ENCODE assay signal across 15 cellular contexts in the genomic region with DNA sequence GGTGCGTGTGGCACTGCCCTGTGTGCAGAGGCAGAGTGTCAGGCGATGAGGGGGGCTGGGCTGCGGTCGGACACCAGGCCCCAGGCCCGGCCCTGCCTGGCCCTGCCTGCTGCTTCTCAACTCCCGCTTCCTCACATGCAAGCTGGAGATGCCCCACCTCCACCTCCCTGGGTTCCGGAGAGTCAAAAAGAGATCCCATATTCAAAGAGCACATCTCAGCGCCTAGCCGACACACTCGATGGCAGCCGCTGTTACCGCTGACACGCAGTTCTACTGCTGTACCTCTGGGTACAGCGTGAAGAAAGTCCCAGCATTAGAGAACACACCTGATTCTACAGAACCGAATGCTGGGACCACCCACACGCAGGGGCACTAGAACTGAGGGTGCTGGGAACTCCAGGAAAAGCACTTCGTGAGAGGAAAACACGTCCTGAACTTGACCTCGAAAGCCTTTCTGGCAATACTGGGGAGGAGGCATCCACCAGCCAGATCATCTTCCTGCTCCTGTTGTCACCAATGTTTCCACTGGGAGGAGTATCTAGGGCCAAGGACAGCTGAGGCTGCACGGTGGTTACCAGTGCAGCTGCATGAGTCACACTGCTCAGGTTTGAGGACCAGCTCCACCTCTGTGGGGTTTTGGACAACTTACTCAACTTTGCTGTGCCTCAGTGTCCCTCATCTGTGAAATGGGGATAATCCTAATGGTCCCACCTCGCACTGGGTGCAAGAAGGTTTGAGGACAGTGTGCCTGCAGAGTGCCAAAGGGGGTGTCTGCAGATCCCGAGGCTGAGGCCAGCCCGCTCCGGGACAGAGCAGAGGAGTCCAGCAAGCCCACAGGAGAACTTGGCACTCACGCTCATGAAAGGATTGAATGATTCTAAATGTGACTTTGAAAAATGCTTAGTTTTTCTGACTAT.
A peak's percentile ranks its signal among the peaks of the same experiment; 100 is the strongest.
DNase-seq lines count a peak whose midpoint lies in the region; ATAC-seq, FAIRE-seq and TF ChIP-seq lines count a peak whose summit lies in the region.
"Had no signal": no experiment of that assay in that cellular context is flagged by ENCODE, and none has a peak within 500 bp of the region (broad histone marks: within the 10 kb centered on the region; RNA-seq: fewer than 3 reads in every experiment).

No MANE protein-coding gene starts in this region.

- H2AFZ ChIP-seq in K562 (ENCODE audit: low read depth, low read length) = no peak overlapping the region

- FAIRE-seq in GM12891 (lab: Jason Lieb, UNC) (no peak), K562 (lab: Jason Lieb, UNC) (no peak)

- no peak overlapping the region for H3K9ac ChIP-seq in K562 (ENCODE audit: insufficient read depth in 1 of 2, low read depth in 2 of 2, low read length in 2 of 2)
- H3K9ac ChIP-seq: SK-N-SH had no signal

- TF ChIP-seq POLR2A in GM12891 (IDR thresholded peaks at IDR 0.05; ENCODE audit: low read depth, low read length) (no peak; the same call in 1 of the 2 replicates), K562 (conservative IDR thresholded peaks at IDR 0.05) (no peak), GM18505 (IDR thresholded peaks at IDR 0.05; ENCODE audit: borderline replicate concordance, extremely low read depth, insufficient read depth, insufficient read length) (no peak)

- H3K4me3 Mint-ChIP-seq in CD4-positive, alpha-beta T cell = peak overlapping the region; percentile 20
- no peak overlapping the region for H3K4me3 Mint-ChIP-seq in naive thymus-derived CD4-positive, alpha-beta T cell
- H3K4me3 Mint-ChIP-seq: natural killer cell treated with Interleukin-12 subunit alpha and Interleukin-12 subunit beta and Interleukin-15 and Interleukin-18, amount 100 ng/mL, for 72 hours had no signal

- peaks cover 39% of the 10 kb centered on the region; the same call in 2 of the 3 replicates for H3K36me3 ChIP-seq in K562 (ENCODE audit: control insufficient read depth, insufficient read depth, low read length)
- H3K36me3 ChIP-seq in naive thymus-derived CD4-positive, alpha-beta T cell (ENCODE audit: control insufficient read depth in 2 of 3, insufficient read depth in 3 of 3, low read length in 3 of 3) = peaks cover 51 to 99% (median 76%) of the 10 kb centered on the region in 3 experiments
- H3K36me3 ChIP-seq in left lung = peaks cover 0 to 91% of the 10 kb centered on the region in 2 donors

- H3K4me1 Mint-ChIP-seq in CD4-positive, alpha-beta T cell (ENCODE audit: low read depth) = peaks cover 10% of the 10 kb centered on the region
- H3K4me1 Mint-ChIP-seq in naive thymus-derived CD4-positive, alpha-beta T cell = peaks cover 0 to 10% (median 4%) of the 10 kb centered on the region in 7 donors

- intact Hi-C loops in CD4-positive, alpha-beta T cell (cut with DNase I, micrococcal nuclease) = no loop called here
- intact Hi-C loops in K562 (cut with micrococcal nuclease) = no loop called here
- intact Hi-C loops in naive thymus-derived CD4-positive, alpha-beta T cell (cut with micrococcal nuclease) = no loop called here
- intact Hi-C loops in left lung (cut with DNase I) = no loop called here
- intact Hi-C loops in posterior vena cava (cut with DNase I) = no loop called here

- in situ Hi-C loops in K562 (cut with MboI) = no loop called here

- H3K79me2 ChIP-seq in K562 (ENCODE audit: control insufficient read depth, insufficient read depth, low read length) = no peaks in the 10 kb centered on the region

- no peaks in the 10 kb centered on the region for H3K9me3 ChIP-seq in CD4-positive, alpha-beta T cell (ENCODE audit: control insufficient read depth, low read length)
- H3K9me3 ChIP-seq in K562 (replicated peaks; ENCODE audit: control insufficient read depth, insufficient read depth, low read depth, low read length) = no peaks in the 10 kb centered on the region
- no peaks in the 10 kb centered on the region for H3K9me3 ChIP-seq in naive thymus-derived CD4-positive, alpha-beta T cell (ENCODE audit: control insufficient read depth in 2 of 3, low read length in 3 of 3)
- no peaks in the 10 kb centered on the region for H3K9me3 ChIP-seq in left lung
- H3K9me3 ChIP-seq: breast epithelium, lower lobe of right lung, SK-N-SH had no signal

- no peak overlapping the region for H3K4me2 ChIP-seq in K562 (ENCODE audit: insufficient read depth, low read length)
- H3K4me2 ChIP-seq: SK-N-SH had no signal

- TF ChIP-seq RAD21 in K562 (CRISPR knock-in tag; conservative IDR thresholded peaks at IDR 0.05 in 1 of 2, IDR thresholded peaks at IDR 0.05 in 1 of 2) = no peak

- H3K9me1 ChIP-seq in K562 (ENCODE audit: control insufficient read depth, insufficient read depth, low read length) = no peaks in the 10 kb centered on the region

- H3K4me1 ChIP-seq in K562 (replicated peaks in 1 of 2; ENCODE audit: control insufficient read depth in 2 of 2, insufficient read depth in 2 of 2, low read length in 2 of 2) (peaks cover 0 to 11% of the 10 kb centered on the region in 2 experiments; a peak in 1 of 5 replicates), left lung (peaks cover 0 to 8% of the 10 kb centered on the region in 2 donors)
- H3K4me1 ChIP-seq in naive thymus-derived CD4-positive, alpha-beta T cell (ENCODE audit: control insufficient read depth in 2 of 2, insufficient read depth in 2 of 2, low read length in 2 of 2) = no peaks in the 10 kb centered on the region
- H3K4me1 ChIP-seq: breast epithelium, lower lobe of right lung had no signal

- 0 out of 2 replicates have a peak, but pooled peaks cover 3% of the 10 kb centered on the region for H4K20me1 ChIP-seq in K562 (replicated peaks; ENCODE audit: control insufficient read depth, insufficient read depth, low read length)

- peak in 1 of 10 experiments; percentile 32 for DNase-seq in CD4-positive, alpha-beta T cell
- DNase-seq in GM12891 (ENCODE audit: insufficient read length, low spot score) (no peak), K562 (ENCODE audit: extremely low read depth in 1 of 4, low spot score in 3 of 4) (no peak), left lung (no peak), posterior vena cava (ENCODE audit: low spot score) (no peak)
- DNase-seq in naive thymus-derived CD4-positive, alpha-beta T cell = no peak
- DNase-seq: activated gamma-delta T cell, DMS79 treated with DMSO at 0.1 percent for 48 hours, lower lobe of right lung, NCI-H187 treated with DMSO at 0.1 percent for 48 hours, NCI-H526 treated with DMSO at 0.1 percent for 48 hours, SK-N-SH had no signal

- 85% methylated on average over 20 of the region's 25 CpGs for WGBS in K562 (ENCODE audit: insufficient coverage, low coverage, missing lambda C conversion rate)

- CTCF ChIA-PET in CD4-positive, alpha-beta T cell (lab: Charles Lee) = interaction anchor here (0.6 to 1.1 kb wide), 2 partner anchors 31 to 45 kb away, joined by 3 read pairs; no protein-coding TSS in a partner anchor
- CTCF ChIA-PET in K562 (lab: Yijun Ruan, JAX; ENCODE audit: low intra/inter-chr PET ratio) = no interaction called here
- CTCF ChIA-PET in naive thymus-derived CD4-positive, alpha-beta T cell (lab: Charles Lee) = no interaction called here

- no TSS peak for BruUV-seq in K562 (replicated peaks; lab: Mats Ljungman, UMichigan)

- ATAC-seq in CD4-positive, alpha-beta T cell (ENCODE audit: poor library complexity) = no peak
- no peak for ATAC-seq in K562
- no peak for ATAC-seq in naive thymus-derived CD4-positive, alpha-beta T cell
- ATAC-seq in GM18505 (IDR thresholded peaks at IDR 0.05; ENCODE audit: unreplicated experiment) = no peak
- ATAC-seq in left lung = no peak
- ATAC-seq: lower lobe of right lung; natural killer cell treated with Interleukin-12 subunit alpha and Interleukin-12 subunit beta and Interleukin-15 and Interleukin-18, amount 100 ng/mL, for 72 hours had no signal

- TF ChIP-seq CTCF in CD4-positive, alpha-beta T cell (IDR thresholded peaks at IDR 0.05) = no peak
- TF ChIP-seq CTCF in K562 (IDR thresholded peaks at IDR 0.05 in 2 of 3, conservative IDR thresholded peaks at IDR 0.05 in 1 of 3; ENCODE audit: insufficient read depth in 2 of 3, low read depth in 1 of 3, low read length in 3 of 3) (no peak), left lung (IDR thresholded peaks at IDR 0.05) (no peak)

- POLR2A ChIA-PET in CD4-positive, alpha-beta T cell (lab: Charles Lee) = interaction anchor here (2.0 kb wide), 1 partner anchor 12 kb away, joined by 7 read pairs; no protein-coding TSS in a partner anchor
- POLR2A ChIA-PET in K562 (lab: Yijun Ruan, JAX) = interaction anchor here (2.4 kb wide), 1 partner anchor 11 kb away, joined by 11 read pairs; no protein-coding TSS in a partner anchor
- POLR2A ChIA-PET in naive thymus-derived CD4-positive, alpha-beta T cell (lab: Charles Lee) = interaction anchor here (1.2 kb wide), 2 partner anchors 12 to 32 kb away, joined by 3 to 6 read pairs; no protein-coding TSS in a partner anchor

- TF ChIP-seq EP300 in K562 (IDR thresholded peaks at IDR 0.05; ENCODE audit: low read length) = no peak

- H3K27ac Mint-ChIP-seq in CD4-positive, alpha-beta T cell = peak overlapping the region; percentile 40
- peak overlapping the region in 6 of 9 donors; percentile 1 to 86 (median 52) for H3K27ac Mint-ChIP-seq in naive thymus-derived CD4-positive, alpha-beta T cell
- H3K27ac Mint-ChIP-seq: natural killer cell treated with Interleukin-12 subunit alpha and Interleukin-12 subunit beta and Interleukin-15 and Interleukin-18, amount 100 ng/mL, for 72 hours had no signal

- H3K36me3 Mint-ChIP-seq in CD4-positive, alpha-beta T cell (ENCODE audit: low read depth) = peaks cover 100% of the 10 kb centered on the region
- H3K36me3 Mint-ChIP-seq in naive thymus-derived CD4-positive, alpha-beta T cell = peaks cover 0 to 63% (median 33%) of the 10 kb centered on the region in 5 donors

- no peak overlapping the region for H3K4me3 ChIP-seq in K562
- no peak overlapping the region for H3K4me3 ChIP-seq in naive thymus-derived CD4-positive, alpha-beta T cell (ENCODE audit: low read length)
- H3K4me3 ChIP-seq in left lung = no peak overlapping the region
- H3K4me3 ChIP-seq: breast epithelium, lower lobe of right lung had no signal

- H3K27ac ChIP-seq in CD4-positive, alpha-beta T cell (ENCODE audit: low read depth, low read length) = no peak overlapping the region
- H3K27ac ChIP-seq in K562 (ENCODE audit: extremely low read depth, low read depth, low read length) (no peak overlapping the region), left lung (no peak overlapping the region)
- H3K27ac ChIP-seq in naive thymus-derived CD4-positive, alpha-beta T cell (ENCODE audit: low read depth, low read length) = no peak overlapping the region
- H3K27ac ChIP-seq: breast epithelium, lower lobe of right lung had no signal

- no peaks in the 10 kb centered on the region for H3K27me3 Mint-ChIP-seq in CD4-positive, alpha-beta T cell
- H3K27me3 Mint-ChIP-seq in naive thymus-derived CD4-positive, alpha-beta T cell = no peaks in the 10 kb centered on the region
- H3K27me3 Mint-ChIP-seq: natural killer cell treated with Interleukin-12 subunit alpha and Interleukin-12 subunit beta and Interleukin-15 and Interleukin-18, amount 100 ng/mL, for 72 hours had no signal

- H3K9me3 Mint-ChIP-seq in CD4-positive, alpha-beta T cell = no peaks in the 10 kb centered on the region
- H3K9me3 Mint-ChIP-seq in naive thymus-derived CD4-positive, alpha-beta T cell = peaks cover 0 to 24% (median 0%) of the 10 kb centered on the region in 11 donors
- H3K9me3 Mint-ChIP-seq: natural killer cell treated with Interleukin-12 subunit alpha and Interleukin-12 subunit beta and Interleukin-15 and Interleukin-18, amount 100 ng/mL, for 72 hours had no signal

- no peaks in the 10 kb centered on the region for H3K27me3 ChIP-seq in CD4-positive, alpha-beta T cell (ENCODE audit: control insufficient read depth, insufficient read depth, low read length)
- H3K27me3 ChIP-seq in K562 (ENCODE audit: control insufficient read depth in 2 of 2, insufficient read depth in 2 of 2, low read length in 2 of 2) (no peaks in the 10 kb centered on the region), left lung (no peaks in the 10 kb centered on the region)
- H3K27me3 ChIP-seq in naive thymus-derived CD4-positive, alpha-beta T cell (ENCODE audit: control insufficient read depth in 2 of 2, insufficient read depth in 2 of 2, low read length in 2 of 2) = no peaks in the 10 kb centered on the region
- H3K27me3 ChIP-seq: breast epithelium had no signal
